1 cellular context compared by ENCODE assay signal in the genomic region with DNA sequence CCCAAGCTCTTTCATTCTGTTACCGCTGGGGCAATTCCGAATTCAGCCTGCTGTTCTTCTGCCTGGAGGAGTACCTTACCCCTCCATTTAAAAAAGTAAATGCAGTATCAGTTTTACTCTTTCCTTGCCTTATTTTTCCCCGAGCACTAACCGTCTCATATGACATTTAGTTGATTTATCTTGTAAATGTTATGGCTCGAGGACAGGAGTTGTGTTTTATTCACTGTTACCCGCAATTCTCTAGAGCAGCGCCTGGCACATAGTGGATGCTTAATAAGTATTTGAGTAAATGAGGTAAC.
A peak's percentile ranks its signal among the peaks of the same experiment; 100 is the strongest.
TF ChIP-seq lines count a peak whose summit lies in the region.

No MANE protein-coding gene starts in this region.

TF ChIP-seq in IMR-90, 13 proteins besides CTCF, POLR2A, EP300 and RAD21 (continued from another document):
- TF ChIP-seq MXI1 (IDR thresholded peaks at IDR 0.05; ENCODE audit: borderline replicate concordance, low read depth, low read length), result 0 out of 2 replicates have a peak, but pooled peaks have one; percentile 28
